ENCODE assay signal across 16 cellular contexts in the genomic region with DNA sequence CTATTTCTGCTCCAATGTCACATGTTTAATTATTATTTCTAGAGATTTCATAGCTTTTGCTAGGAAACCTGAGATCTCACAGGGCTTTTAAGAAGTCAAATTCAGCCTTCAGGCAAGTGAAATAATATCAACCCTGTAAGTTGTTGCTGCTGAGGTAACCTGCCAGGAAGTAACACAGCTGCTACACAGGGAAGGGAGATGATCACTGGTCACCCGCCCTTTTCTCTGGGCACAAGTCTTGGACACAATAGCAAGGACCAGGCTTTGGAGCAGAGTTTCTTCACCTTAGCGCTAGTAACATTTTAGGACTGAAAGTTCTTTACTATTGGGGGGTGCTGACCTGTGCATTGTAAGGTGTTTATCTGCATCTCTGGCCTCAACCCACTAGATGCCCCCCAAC. TPM values are rescaled to one million over a fixed set of nuclear protein-coding genes. Genes with fewer than 3 reads are reported as not detected.
DNase-seq lines count a peak whose midpoint lies in the region; ATAC-seq and TF ChIP-seq lines count a peak whose summit lies in the region.
"Had no signal": no experiment of that assay in that cellular context is flagged by ENCODE, and none has a peak within 500 bp of the region (broad histone marks: within the 10 kb centered on the region; RNA-seq: fewer than 3 reads in every experiment).

No MANE protein-coding gene starts in this region.

- H3K4me3 Mint-ChIP-seq in stimulated activated naive CD8-positive, alpha-beta T cell treated with anti-CD3 and anti-CD28 coated beads, Interleukin-15, Interleukin-2, amounts not matched to agents 100 ng/mL and 50 ng/mL, for 24 hours, result peak overlapping the region; percentile 99
- H3K4me3 Mint-ChIP-seq in T-helper 17 cell, result peak overlapping the region; percentile 79
- H3K4me3 Mint-ChIP-seq: endodermal cell had no signal

- no peaks in the 10 kb centered on the region for H3K27me3 ChIP-seq in uterus
- H3K27me3 ChIP-seq: gastrocnemius medialis, SJSA1, testis had no signal

- DNase-seq in stimulated activated naive CD8-positive, alpha-beta T cell treated with anti-CD3 and anti-CD28 coated beads, Interleukin-15, Interleukin-2, amounts not matched to agents 100 U/mL and 50 U/mL, for 24 hours, result no peak
- DNase-seq in T-helper 17 cell, result no peak
- no peak for DNase-seq in fibroblast of pulmonary artery (ENCODE audit: low read depth)
- no peak for DNase-seq in uterus
- DNase-seq in DMS 273 (lab: John Stamatoyannopoulos, UW; ENCODE audit: unreplicated experiment), result no peak
- no peak for DNase-seq in cerebellar nuclear complex (lab: John Stamatoyannopoulos, UW)
- DNase-seq: DMS79 treated with DMSO at 0.1 percent for 48 hours, endodermal cell, gastrocnemius medialis, midbrain, testis, WERI-Rb-1 had no signal

- no peak overlapping the region for H3K27ac Mint-ChIP-seq in stimulated activated naive CD8-positive, alpha-beta T cell treated with anti-CD3 and anti-CD28 coated beads, Interleukin-15, Interleukin-2, amounts not matched to agents 100 ng/mL and 50 ng/mL, for 24 hours
- peak overlapping the region; percentile 94 for H3K27ac Mint-ChIP-seq in T-helper 17 cell
- H3K27ac Mint-ChIP-seq: endodermal cell had no signal

- no peaks in the 10 kb centered on the region for H3K4me1 ChIP-seq in uterus
- H3K4me1 ChIP-seq: parathyroid adenoma had no signal

- H3K4me3 ChIP-seq in fibroblast of pulmonary artery (replicated peaks; ENCODE audit: low read depth, low read length) (peak overlapping the region; percentile 58), uterus (no peak overlapping the region)
- H3K4me3 ChIP-seq: gastrocnemius medialis, SJSA1, testis had no signal

- H3K36me3 ChIP-seq in uterus, result no peaks in the 10 kb centered on the region
- H3K36me3 ChIP-seq: gastrocnemius medialis, SJSA1, WERI-Rb-1 had no signal

- no peak for ATAC-seq in stimulated activated naive CD8-positive, alpha-beta T cell treated with anti-CD3 and anti-CD28 coated beads, Interleukin-15, Interleukin-2, amounts not matched to agents 100 U/mL and 50 U/mL, for 24 hours
- ATAC-seq in T-helper 17 cell (no peak), HG02798 (IDR thresholded peaks at IDR 0.05; ENCODE audit: poor library complexity, unreplicated experiment) (no peak)

- no peaks in the 10 kb centered on the region for H3K9me3 ChIP-seq in T-helper 17 cell (ENCODE audit: control insufficient read depth, low read length, poor library complexity, severe bottlenecking)
- H3K9me3 ChIP-seq in uterus, result no peaks in the 10 kb centered on the region
- H3K9me3 ChIP-seq: gastrocnemius medialis, SJSA1, testis had no signal

- no peak for TF ChIP-seq CTCF in fibroblast of pulmonary artery (IDR thresholded peaks at IDR 0.05; ENCODE audit: low read length, missing control alignments)
- no peak for TF ChIP-seq CTCF in uterus (IDR thresholded peaks at IDR 0.05)

- intact Hi-C loops in uterus (cut with DNase I; ENCODE audit: low total_unique reads), result no loop called here

- H3K27me3 Mint-ChIP-seq in stimulated activated naive CD8-positive, alpha-beta T cell treated with anti-CD3 and anti-CD28 coated beads, Interleukin-15, Interleukin-2, amounts not matched to agents 100 ng/mL and 50 ng/mL, for 24 hours, result no peaks in the 10 kb centered on the region
- no peaks in the 10 kb centered on the region for H3K27me3 Mint-ChIP-seq in T-helper 17 cell

- TF ChIP-seq POLR2A in uterus (IDR thresholded peaks at IDR 0.05), result no peak

- H3K27ac ChIP-seq in uterus, result no peak overlapping the region
- H3K27ac ChIP-seq: gastrocnemius medialis, parathyroid adenoma, SJSA1, testis, WERI-Rb-1 had no signal

- peaks cover 82% of the 10 kb centered on the region for H3K4me1 Mint-ChIP-seq in stimulated activated naive CD8-positive, alpha-beta T cell treated with anti-CD3 and anti-CD28 coated beads, Interleukin-15, Interleukin-2, amounts not matched to agents 100 ng/mL and 50 ng/mL, for 24 hours (ENCODE audit: low read depth)
- peaks cover 54% of the 10 kb centered on the region for H3K4me1 Mint-ChIP-seq in T-helper 17 cell

- peaks cover 77% of the 10 kb centered on the region for H3K36me3 Mint-ChIP-seq in stimulated activated naive CD8-positive, alpha-beta T cell treated with anti-CD3 and anti-CD28 coated beads, Interleukin-15, Interleukin-2, amounts not matched to agents 100 ng/mL and 50 ng/mL, for 24 hours (ENCODE audit: low read depth)
- no peaks in the 10 kb centered on the region for H3K36me3 Mint-ChIP-seq in T-helper 17 cell (ENCODE audit: low read depth)

- no peaks in the 10 kb centered on the region for H3K9me3 Mint-ChIP-seq in stimulated activated naive CD8-positive, alpha-beta T cell treated with anti-CD3 and anti-CD28 coated beads, Interleukin-15, Interleukin-2, amounts not matched to agents 100 ng/mL and 50 ng/mL, for 24 hours
- H3K9me3 Mint-ChIP-seq: endodermal cell had no signal

RNA-seq across cellular contexts. Expression of a gene that starts 50.1 kb away (rescaled TPM):
- total RNA-seq in T-helper 17 cell, result 10 to 100 TPM; 13.9 to 16.0 TPM
- 10 to 100 TPM in 2 of 4 donors, 1 to 10 TPM in 1, not detected in 1; 2.4 to 40.0 (median 10.6) TPM for total RNA-seq in uterus

RNA-seq across cellular contexts. Expression of a gene that starts 52.9 kb away (rescaled TPM):
- total RNA-seq in T-helper 17 cell (10 to 100 TPM; 79.2 to 93.4 TPM), uterus (10 to 100 TPM; 26.6 to 90.0 (median 52.4) TPM)
